8 cellular contexts compared by ENCODE assay signal in genomic region chr14:75064205-75064567, GRCh38. TPM values are rescaled to one million over a fixed set of nuclear protein-coding genes. Genes with fewer than 3 reads are reported as not detected.
DNase-seq lines count a peak whose midpoint lies in the region; ATAC-seq and TF ChIP-seq lines count a peak whose summit lies in the region.

No MANE protein-coding gene starts in this region.

- H3K9me3 ChIP-seq in CD4-positive, CD25-positive, alpha-beta regulatory T cell (ENCODE audit: control insufficient read depth in 2 of 2, low read length in 2 of 2) = no peaks in the 10 kb centered on the region
- H3K9me3 ChIP-seq in naive thymus-derived CD4-positive, alpha-beta T cell (ENCODE audit: control insufficient read depth in 2 of 3, low read length in 3 of 3) = no peaks in the 10 kb centered on the region

- CTCF ChIA-PET in naive thymus-derived CD4-positive, alpha-beta T cell (lab: Charles Lee) = interaction anchor here (1.8 kb wide), 1 partner anchor 203 kb away, joined by 4 read pairs; no protein-coding TSS in a partner anchor

- H3K9me3 Mint-ChIP-seq in CD4-positive, CD25-positive, alpha-beta regulatory T cell = no peaks in the 10 kb centered on the region
- H3K9me3 Mint-ChIP-seq in naive thymus-derived CD4-positive, alpha-beta T cell = no peaks in the 10 kb centered on the region

- peaks cover 2% of the 10 kb centered on the region for H3K36me3 ChIP-seq in CD4-positive, CD25-positive, alpha-beta regulatory T cell (ENCODE audit: control insufficient read depth, insufficient read depth, low read length)
- H3K36me3 ChIP-seq in brain microvascular endothelial cell (replicated peaks) = no peaks in the 10 kb centered on the region
- H3K36me3 ChIP-seq in naive thymus-derived CD4-positive, alpha-beta T cell (ENCODE audit: control insufficient read depth in 2 of 3, insufficient read depth in 3 of 3, low read length in 3 of 3) = peaks cover 0 to 5% (median 0%) of the 10 kb centered on the region in 3 experiments

- TF ChIP-seq CTCF in brain microvascular endothelial cell (IDR thresholded peaks at IDR 0.05; ENCODE audit: low read depth, low read length, missing control alignments) (no peak), GM13976 (IDR thresholded peaks at IDR 0.05; ENCODE audit: borderline replicate concordance, control extremely low read depth, extremely low read depth, insufficient read depth, missing control alignments) (no peak)

- peak overlapping the region; percentile 99 to 100 (median 99) for H3K4me3 Mint-ChIP-seq in CD4-positive, CD25-positive, alpha-beta regulatory T cell
- H3K4me3 Mint-ChIP-seq in naive thymus-derived CD4-positive, alpha-beta T cell = peak overlapping the region; percentile 93 to 100 (median 99)

- H3K27me3 Mint-ChIP-seq in CD4-positive, CD25-positive, alpha-beta regulatory T cell = no peaks in the 10 kb centered on the region
- H3K27me3 Mint-ChIP-seq in naive thymus-derived CD4-positive, alpha-beta T cell = no peaks in the 10 kb centered on the region

- DNase-seq in CD4-positive, CD25-positive, alpha-beta regulatory T cell = no peak
- DNase-seq in brain microvascular endothelial cell (no peak), GF-D8 (lab: John Stamatoyannopoulos, UW) (no peak), HK-2 (ENCODE audit: unreplicated experiment) (no peak), COR-L47 (lab: John Stamatoyannopoulos, UW) (no peak), GM13976 (ENCODE audit: low spot score) (no peak)
- DNase-seq in naive thymus-derived CD4-positive, alpha-beta T cell = no peak

- peaks cover 19 to 46% (median 32%) of the 10 kb centered on the region in 4 donors for H3K4me1 Mint-ChIP-seq in CD4-positive, CD25-positive, alpha-beta regulatory T cell
- peaks cover 15 to 36% (median 27%) of the 10 kb centered on the region in 7 donors for H3K4me1 Mint-ChIP-seq in naive thymus-derived CD4-positive, alpha-beta T cell

- H3K4me1 ChIP-seq in CD4-positive, CD25-positive, alpha-beta regulatory T cell (ENCODE audit: control insufficient read depth, insufficient read depth, low read length, poor library complexity, severe bottlenecking) = peaks cover 22% of the 10 kb centered on the region
- H3K4me1 ChIP-seq in naive thymus-derived CD4-positive, alpha-beta T cell (ENCODE audit: control insufficient read depth in 2 of 2, insufficient read depth in 2 of 2, low read length in 2 of 2) = peaks cover 14 to 17% of the 10 kb centered on the region in 2 donors

- peak; percentile 2 to 10 for ATAC-seq in CD4-positive, CD25-positive, alpha-beta regulatory T cell (ENCODE audit: low read depth in 2 of 2)
- peak; percentile 23 for ATAC-seq in HG03045 (IDR thresholded peaks at IDR 0.05; ENCODE audit: unreplicated experiment)
- no peak for ATAC-seq in naive thymus-derived CD4-positive, alpha-beta T cell

- H3K27me3 ChIP-seq in CD4-positive, CD25-positive, alpha-beta regulatory T cell (ENCODE audit: control insufficient read depth, insufficient read depth, low read length) = no peaks in the 10 kb centered on the region
- no peaks in the 10 kb centered on the region for H3K27me3 ChIP-seq in brain microvascular endothelial cell (replicated peaks)
- H3K27me3 ChIP-seq in naive thymus-derived CD4-positive, alpha-beta T cell (ENCODE audit: control insufficient read depth in 2 of 2, insufficient read depth in 2 of 2, low read length in 2 of 2) = no peaks in the 10 kb centered on the region

- peak overlapping the region; percentile 91 for H3K4me3 ChIP-seq in CD4-positive, CD25-positive, alpha-beta regulatory T cell (ENCODE audit: low read depth, low read length)
- peak overlapping the region; percentile 97 for H3K4me3 ChIP-seq in brain microvascular endothelial cell (ENCODE audit: low read depth, low read length)
- peak overlapping the region; percentile 98 for H3K4me3 ChIP-seq in naive thymus-derived CD4-positive, alpha-beta T cell (ENCODE audit: low read length)

- in situ Hi-C loops in brain microvascular endothelial cell (cut with HindIII; ENCODE audit: low pct_ligation_motif_present, low sequenced_read_pairs) (no loop called here), GM13976 (cut with MboI; ENCODE audit: low sequenced_read_pairs, unreplicated experiment) (no loop called here)

- intact Hi-C loops in naive thymus-derived CD4-positive, alpha-beta T cell (cut with micrococcal nuclease) = loop anchor here (1.0 to 2.0 kb wide), 2 partner anchors 61 to 62 kb away; partner anchors contain the start of gene EIF2B2 (in 2 of the 2)

- peak overlapping the region; percentile 78 for H3K27ac ChIP-seq in CD4-positive, CD25-positive, alpha-beta regulatory T cell (ENCODE audit: insufficient read depth, low read length, poor library complexity, severe bottlenecking)
- no peak overlapping the region for H3K27ac ChIP-seq in brain microvascular endothelial cell
- H3K27ac ChIP-seq in naive thymus-derived CD4-positive, alpha-beta T cell (ENCODE audit: low read depth, low read length) = peak overlapping the region; percentile 83

- peaks cover 9% of the 10 kb centered on the region for H3K36me3 Mint-ChIP-seq in CD4-positive, CD25-positive, alpha-beta regulatory T cell
- peaks cover 6 to 19% (median 7%) of the 10 kb centered on the region in 5 donors for H3K36me3 Mint-ChIP-seq in naive thymus-derived CD4-positive, alpha-beta T cell

- peak overlapping the region; percentile 97 to 99 (median 99) for H3K27ac Mint-ChIP-seq in CD4-positive, CD25-positive, alpha-beta regulatory T cell
- peak overlapping the region; percentile 90 to 99 (median 96) for H3K27ac Mint-ChIP-seq in naive thymus-derived CD4-positive, alpha-beta T cell

- POLR2A ChIA-PET in naive thymus-derived CD4-positive, alpha-beta T cell (lab: Charles Lee) = interaction anchor here (0.6 to 4.9 kb wide), 4 partner anchors 13 to 62 kb away, joined by 3 to 29 read pairs (median 4); partner anchors contain the start of genes EIF2B2 and MLH3

RNA-seq across cellular contexts. Expression of gene ACYP1, which starts 0.4 kb away (rescaled TPM):
- 21.9 TPM for total RNA-seq in CD4-positive, CD25-positive, alpha-beta regulatory T cell
- polyA plus RNA-seq in CD4-positive, CD25-positive, alpha-beta regulatory T cell = 10 to 100 TPM; 17.0 to 27.5 (median 20.0) TPM
- total RNA-seq in naive thymus-derived CD4-positive, alpha-beta T cell = 10 to 100 TPM; 11.8 to 39.5 (median 31.2) TPM
- 10 to 100 TPM; 17.5 to 17.9 TPM for polyA plus RNA-seq in naive thymus-derived CD4-positive, alpha-beta T cell

RNA-seq across cellular contexts. Expression of gene ZC2HC1C, which starts 5.3 kb away (rescaled TPM):
- 0.99 TPM for total RNA-seq in CD4-positive, CD25-positive, alpha-beta regulatory T cell
- polyA plus RNA-seq in CD4-positive, CD25-positive, alpha-beta regulatory T cell = under 1 TPM in 3 of 4 donors, not detected in 1; 0.49 to 0.95 (median 0.81) TPM
- total RNA-seq in naive thymus-derived CD4-positive, alpha-beta T cell = 1 to 10 TPM in 1 of 5 experiments, not detected in 4; 1.7 TPM
- under 1 TPM; 0.30 to 0.41 TPM for polyA plus RNA-seq in naive thymus-derived CD4-positive, alpha-beta T cell

RNA-seq across cellular contexts. Expression of gene MLH3, which starts 12.9 kb away (rescaled TPM):
- total RNA-seq in CD4-positive, CD25-positive, alpha-beta regulatory T cell = 18.9 TPM
- 10 to 100 TPM in 2 of 4 donors, 1 to 10 TPM in 2; 7.2 to 14.8 (median 10.9) TPM for polyA plus RNA-seq in CD4-positive, CD25-positive, alpha-beta regulatory T cell
- 10 to 100 TPM; 19.9 to 26.7 (median 20.5) TPM for total RNA-seq in naive thymus-derived CD4-positive, alpha-beta T cell
- 10 to 100 TPM; 11.4 to 15.6 TPM for polyA plus RNA-seq in naive thymus-derived CD4-positive, alpha-beta T cell
